Comparison of ENCODE assay signal across 8 cellular contexts in the genomic region with DNA sequence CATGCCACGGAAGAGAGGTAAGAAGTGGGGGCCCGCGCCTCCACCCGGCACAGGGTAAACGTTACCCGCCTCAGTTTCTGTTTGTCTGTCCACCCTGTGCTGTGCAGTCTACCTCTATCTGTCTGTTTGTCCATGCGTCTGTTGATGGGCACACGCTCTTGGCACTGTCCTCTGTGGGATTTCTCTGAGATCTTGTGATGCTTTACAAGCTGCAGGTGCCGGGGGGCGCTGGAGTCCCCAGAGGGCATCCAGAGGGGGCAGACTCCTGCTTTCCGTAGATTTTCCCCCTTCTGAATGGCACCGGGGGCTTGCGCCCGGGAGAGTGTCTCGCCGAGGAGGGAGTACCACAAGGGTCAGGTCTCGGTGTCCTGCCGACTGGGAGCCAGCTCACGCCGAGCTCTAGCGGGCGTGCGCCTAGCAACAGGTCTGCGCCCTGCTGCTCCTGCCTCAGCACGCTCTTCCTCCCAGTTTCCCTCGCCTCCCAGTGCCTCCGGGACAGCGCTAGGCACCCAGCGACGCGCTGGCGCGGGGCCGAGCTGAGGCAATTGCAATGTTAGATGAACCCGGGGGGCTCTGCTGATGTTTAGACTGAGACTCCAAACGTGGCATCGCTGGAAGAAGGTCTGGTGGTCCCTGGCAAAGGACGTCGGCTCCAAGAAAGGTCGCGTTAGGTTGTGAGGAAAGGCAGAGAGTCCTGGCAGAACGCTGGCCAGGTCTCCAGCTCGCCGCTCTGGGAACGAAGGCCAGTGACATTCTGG. TPM values are rescaled to one million over a fixed set of nuclear protein-coding genes. Genes with fewer than 3 reads are reported as not detected.
DNase-seq lines count a peak whose midpoint lies in the region; FAIRE-seq and TF ChIP-seq lines count a peak whose summit lies in the region.

No MANE protein-coding gene starts in this region.

- H3K27ac Mint-ChIP-seq in Calu3 (ENCODE audit: unreplicated experiment) (no peak overlapping the region), MCF 10A (ENCODE audit: low read depth, unreplicated experiment) (no peak overlapping the region)

- under 1% methylated on average over 25 of the region's 45 CpGs for WGBS in suprapubic skin

- TF ChIP-seq EP300 in suprapubic skin (IDR thresholded peaks at IDR 0.05): no peak

- TF ChIP-seq CTCF in Calu3 (IDR thresholded peaks at IDR 0.05; ENCODE audit: unreplicated experiment): no peak
- TF ChIP-seq CTCF in MCF 10A (IDR thresholded peaks at IDR 0.05; ENCODE audit: unreplicated experiment): no peak
- peak in 1 of 3 experiments; percentile 11 for TF ChIP-seq CTCF in keratinocyte (optimal IDR thresholded peaks at IDR 0.05 in 1 of 3, IDR thresholded peaks at IDR 0.05 in 1 of 3, conservative IDR thresholded peaks at IDR 0.05 in 1 of 3; ENCODE audit: extremely low read depth in 1 of 3, insufficient read depth in 2 of 3, low read length in 3 of 3)
- TF ChIP-seq CTCF in suprapubic skin (IDR thresholded peaks at IDR 0.05): no peak

- no peaks in the 10 kb centered on the region for H3K79me2 ChIP-seq in keratinocyte (ENCODE audit: control insufficient read depth, insufficient read depth, low read length)

- POLR2A ChIA-PET in MCF 10A (lab: Yijun Ruan, JAX): interaction anchor here (0.5 to 2.2 kb wide), 12 partner anchors 9 to 323 kb away, joined by 3 to 15 read pairs (median 3); no protein-coding TSS in a partner anchor

- peak overlapping the region; percentile 61 for H2AFZ ChIP-seq in keratinocyte (ENCODE audit: control insufficient read depth, low read length)

- H3K27me3 ChIP-seq in keratinocyte (ENCODE audit: control insufficient read depth, extremely low read depth, insufficient read depth, low read length) (peaks cover 15% of the 10 kb centered on the region), suprapubic skin (peaks cover 31% of the 10 kb centered on the region)

- peak overlapping the region; percentile 40 for H3K9ac ChIP-seq in keratinocyte (ENCODE audit: control insufficient read depth, extremely low read depth, insufficient read depth, low read length)

- H3K36me3 ChIP-seq in keratinocyte (ENCODE audit: control insufficient read depth in 2 of 2, extremely low read depth in 1 of 2, insufficient read depth in 2 of 2, low read length in 2 of 2) (no peaks in the 10 kb centered on the region), suprapubic skin (no peaks in the 10 kb centered on the region)

- H3K36me3 Mint-ChIP-seq in Calu3 (ENCODE audit: insufficient read depth, unreplicated experiment) (peaks cover 20% of the 10 kb centered on the region), MCF 10A (ENCODE audit: insufficient read depth, unreplicated experiment) (no peaks in the 10 kb centered on the region)

- H3K4me1 Mint-ChIP-seq in Calu3 (ENCODE audit: low read depth, unreplicated experiment) (peaks cover 36% of the 10 kb centered on the region), MCF 10A (ENCODE audit: insufficient read depth, unreplicated experiment) (peaks cover 20% of the 10 kb centered on the region)

- BruUV-seq in Calu3 (replicated peaks; lab: Mats Ljungman, UMichigan) (no TSS peak), MCF 10A (replicated peaks; lab: Mats Ljungman, UMichigan) (no TSS peak)

- dilution Hi-C loops in keratinocyte (cut with MboI; ENCODE audit: extremely low pct_ligation_motif_present, low sequenced_read_pairs): no loop called here

- intact Hi-C loops in Calu3 (cut with micrococcal nuclease; ENCODE audit: unreplicated experiment): loop anchor here (1.0 to 10.0 kb wide), 5 partner anchors 73 to 485 kb away; no protein-coding TSS in a partner anchor
- intact Hi-C loops in MCF 10A (cut with micrococcal nuclease): loop anchor here (1.0 to 10.0 kb wide), 6 partner anchors 65 to 487 kb away; no protein-coding TSS in a partner anchor

- CTCF ChIA-PET in Calu3 (lab: Charles Lee): interaction anchor here (0.5 to 7.1 kb wide), 18 partner anchors 14 to 487 kb away, joined by 3 to 151 read pairs (median 4); no protein-coding TSS in a partner anchor
- CTCF ChIA-PET in MCF 10A (lab: Yijun Ruan, JAX): interaction anchor here (0.5 to 6.9 kb wide), 78 partner anchors 12 to 921 kb away, joined by 3 to 260 read pairs (median 4); no protein-coding TSS in a partner anchor

- H3K4me1 ChIP-seq in keratinocyte (ENCODE audit: control insufficient read depth, extremely low read depth, insufficient read depth, low read length): peaks cover 35% of the 10 kb centered on the region
- H3K4me1 ChIP-seq in suprapubic skin: peaks cover 47% of the 10 kb centered on the region

- H3K4me3 ChIP-seq in keratinocyte (ENCODE audit: control insufficient read depth in 2 of 3, extremely low read depth in 1 of 3, insufficient read depth in 2 of 3, low read depth in 1 of 3, low read length in 3 of 3) (peak overlapping the region; percentile 56 to 73 (median 69)), suprapubic skin (peak overlapping the region; percentile 56)

- no peaks in the 10 kb centered on the region for H4K20me1 ChIP-seq in keratinocyte (ENCODE audit: control insufficient read depth, extremely low read depth, insufficient read depth, low read length)

- peaks cover 59% of the 10 kb centered on the region for H3K27me3 Mint-ChIP-seq in Calu3 (ENCODE audit: unreplicated experiment)
- no peaks in the 10 kb centered on the region for H3K27me3 Mint-ChIP-seq in MCF 10A (ENCODE audit: insufficient read depth, unreplicated experiment)

- H3K9me3 Mint-ChIP-seq in Calu3 (ENCODE audit: low read depth, unreplicated experiment) (no peaks in the 10 kb centered on the region), MCF 10A (ENCODE audit: unreplicated experiment) (no peaks in the 10 kb centered on the region)

- no peak for FAIRE-seq in keratinocyte (lab: Jason Lieb, UNC)

- TF ChIP-seq POLR2A in suprapubic skin (IDR thresholded peaks at IDR 0.05): no peak

- DNase-seq in Calu3 (peak; percentile 44), LoVo (ENCODE audit: low spot score) (peak; percentile 11), MCF 10A (ENCODE audit: unreplicated experiment) (peak; percentile 63), keratinocyte (ENCODE audit: low read depth, low spot score) (no peak), suprapubic skin (ENCODE audit: low spot score in 2 of 2) (no peak), cortex of kidney (lab: John Stamatoyannopoulos, UW) (no peak), T-helper 9 cell (no peak)
- DNase-seq in central memory CD4-positive, alpha-beta T cell: no peak

- H3K9me3 ChIP-seq in keratinocyte (ENCODE audit: control insufficient read depth, low read depth, low read length): no peaks in the 10 kb centered on the region
- H3K9me3 ChIP-seq in suprapubic skin: no peaks in the 10 kb centered on the region

- peak overlapping the region; percentile 82 for H3K4me3 Mint-ChIP-seq in Calu3 (ENCODE audit: low read depth, unreplicated experiment)
- H3K4me3 Mint-ChIP-seq in MCF 10A (ENCODE audit: unreplicated experiment): peak overlapping the region; percentile 81

- H3K9me1 ChIP-seq in keratinocyte (ENCODE audit: control insufficient read depth, extremely low read depth, insufficient read depth, low read length): no peaks in the 10 kb centered on the region

- no peak overlapping the region for H3K27ac ChIP-seq in keratinocyte (ENCODE audit: control insufficient read depth, insufficient read depth, low read length)
- no peak overlapping the region for H3K27ac ChIP-seq in suprapubic skin

- H3K4me2 ChIP-seq in keratinocyte (ENCODE audit: control insufficient read depth, extremely low read depth, insufficient read depth, low read depth, low read length): peak overlapping the region; percentile 95

RNA-seq across cellular contexts. Expression of a gene that starts 0.7 kb away (rescaled TPM):
- total RNA-seq in Calu3 (2022) (1.8 and 4.1 TPM in 2 replicates), MCF 10A (2022) (0.14 and 0.44 TPM in 2 replicates), suprapubic skin (1 to 10 TPM; 5.4 to 9.2 (median 8.7) TPM)
- 1.5 to 2.3 TPM (median 2.2 TPM) in 3 replicates for polyA plus RNA-seq in keratinocyte
- 4.6 TPM for polyA plus RNA-seq in keratinocyte (2011; ENCODE audit: low read depth)
- 0.92 and 0.94 TPM in 2 replicates for polyA plus RNA-seq in keratinocyte (2011; cell fraction: cytosol; rRNA removed)
- 5.9 and 6.7 TPM in 2 replicates for polyA plus RNA-seq in keratinocyte (2011; cell fraction: nucleus; rRNA removed)
- polyA plus RNA-seq in keratinocyte (2012; ENCODE audit: low replicate concordance): 1.7 and 2.9 TPM in 2 replicates
- 3.3 to 3.5 TPM (median 3.5 TPM) in 3 replicates for polyA minus RNA-seq in keratinocyte
- 1.5 TPM for polyA minus RNA-seq in keratinocyte (2011; cell fraction: cytosol; rRNA and poly(A)+ RNA removed)
- polyA minus RNA-seq in keratinocyte (2011; cell fraction: nucleus; rRNA and poly(A)+ RNA removed): 7.7 and 12.0 TPM in 2 replicates

Comparison
In these comparisons a context has a peak if more than half of its experiments do, and no peak if none do; other contexts are left out.
1. DNase-seq: peak in Calu3 (single experiment), LoVo (single experiment) and MCF 10A (single experiment); none in keratinocyte (single experiment), suprapubic skin (0 of 2), central memory CD4-positive, alpha-beta T cell (single experiment), cortex of kidney (single experiment) and T-helper 9 cell (single experiment).